ENCODE assay signal across 35 cellular contexts in the genomic region with DNA sequence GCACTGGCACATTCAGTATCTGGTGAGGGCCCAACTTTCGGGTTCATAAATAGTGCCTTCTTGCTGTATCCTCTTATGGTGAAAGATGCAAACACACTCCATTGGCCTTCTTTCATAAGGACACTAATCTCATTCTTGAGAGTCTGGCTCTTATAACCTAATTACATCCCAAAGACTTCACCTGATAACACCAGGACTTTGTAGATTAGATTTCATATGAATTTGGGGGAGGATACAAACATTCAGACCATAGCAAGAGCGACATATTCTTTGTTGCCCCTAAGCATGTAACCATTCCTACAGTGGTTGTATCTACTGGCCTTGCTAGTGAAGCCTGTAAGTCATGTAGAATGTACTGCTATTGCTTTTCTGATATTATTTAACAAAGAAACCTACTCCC.
"Had no signal": no experiment of that assay in that cellular context is flagged by ENCODE, and none has a peak within 500 bp of the region (broad histone marks: within the 10 kb centered on the region; RNA-seq: fewer than 3 reads in every experiment).

No MANE protein-coding gene starts in this region.

- H3K36me3 ChIP-seq: MG63 had no signal

- H3K9ac ChIP-seq: KMS-11 had no signal

- DNase-seq: Karpas-422, Kasumi-1, KG1, MG63, MM.1S, MV-4-11, NCI-H1048, NCI-H1092, NCI-H1092 treated with DMSO at 0.1 percent for 48 hours, NCI-H1105, NCI-H1105 treated with DMSO at 0.1 percent for 48 hours, NCI-H1417, NCI-H1417 treated with DMSO at 0.1 percent for 48 hours, NCI-H1436, NCI-H1436 treated with DMSO at 0.1 percent for 48 hours, NCI-H146, NCI-H1694, NCI-H1694 treated with DMSO at 0.1 percent for 48 hours, NCI-H187, NCI-H187 treated with DMSO at 0.1 percent for 48 hours, NCI-H1930, NCI-H2029, NCI-H2029 treated with DMSO at 0.1 percent for 48 hours, NCI-H2081, NCI-H2081 treated with DMSO at 0.1 percent for 48 hours, NCI-H2107, NCI-H2171, NCI-H2171 treated with DMSO at 0.1 percent for 48 hours, NCI-H2227 treated with DMSO at 0.1 percent for 48 hours, NCI-H226, NCI-H345, NCI-H446, NCI-H446 treated with DMSO at 0.1 percent for 48 hours, NCI-H510A had no signal

- H3K27ac ChIP-seq: KMS-11 had no signal

- H3K4me2 ChIP-seq: KMS-11 had no signal

- H3K4me3 ChIP-seq: MG63 had no signal

- H3K27me3 ChIP-seq: MG63 had no signal

- H3K9me3 ChIP-seq: MG63 had no signal
